Comparison of ENCODE assay signal across 13 cellular contexts in the genomic region with DNA sequence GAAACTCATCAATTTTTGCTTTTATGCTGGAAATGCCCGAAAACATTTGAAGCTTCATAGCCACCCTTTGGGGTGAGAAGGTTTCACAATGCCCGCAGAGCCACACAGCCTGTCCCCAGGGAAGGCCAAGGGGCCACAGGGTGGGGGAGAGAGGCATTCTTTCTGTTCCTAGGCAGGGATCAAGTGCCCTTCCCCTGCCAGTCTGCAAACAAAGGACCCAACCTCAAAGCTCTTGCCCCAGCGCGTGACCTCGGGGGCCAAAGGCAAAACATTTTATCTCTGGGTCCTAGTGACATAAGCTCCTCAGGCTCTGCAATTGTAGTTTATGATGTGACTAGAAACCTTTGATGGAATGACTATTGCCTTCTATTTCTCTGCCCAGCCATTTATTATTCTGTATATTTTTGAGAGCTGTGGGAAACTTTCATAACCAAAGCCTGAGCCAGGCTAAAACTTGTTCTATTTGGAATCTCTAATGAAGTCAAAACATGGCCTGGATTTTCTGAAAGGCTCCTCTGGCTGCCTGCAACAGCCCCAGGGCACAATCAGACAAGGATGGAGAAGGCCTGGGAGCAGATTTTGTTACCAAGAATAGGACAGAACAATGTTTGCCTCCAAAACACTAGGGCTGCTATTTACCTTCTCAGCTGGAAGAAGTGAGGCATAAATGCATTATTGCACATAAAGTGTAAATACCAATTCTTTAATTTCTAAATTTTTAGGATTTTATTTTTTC.
DNase-seq lines count a peak whose midpoint lies in the region; ATAC-seq, FAIRE-seq and TF ChIP-seq lines count a peak whose summit lies in the region.
"Had no signal": no experiment of that assay in that cellular context is flagged by ENCODE, and none has a peak within 500 bp of the region (broad histone marks: within the 10 kb centered on the region; RNA-seq: fewer than 3 reads in every experiment).

No MANE protein-coding gene starts in this region.

- no peak for TF ChIP-seq POLR2A in H1 (IDR thresholded peaks at IDR 0.05; ENCODE audit: control extremely low read depth in 1 of 2, low read depth in 2 of 2, low read length in 2 of 2)

- TF ChIP-seq RAD21 in H1 (IDR thresholded peaks at IDR 0.05 in 1 of 2, conservative IDR thresholded peaks at IDR 0.05 in 1 of 2; ENCODE audit: low read depth in 2 of 2, low read length in 2 of 2) = no peak

- CTCF ChIA-PET in H1 (lab: Charles Lee; ENCODE audit: partially characterized antibody) = interaction anchor here (1.0 to 1.4 kb wide), 2 partner anchors 9 to 36 kb away, joined by 3 to 4 read pairs; no protein-coding TSS in a partner anchor

- POLR2A ChIA-PET in H1 (lab: Charles Lee; ENCODE audit: partially characterized antibody) = no interaction called here

- no peaks in the 10 kb centered on the region for H3K79me2 ChIP-seq in H1 (ENCODE audit: control insufficient read depth in 1 of 2, insufficient read depth in 2 of 2, low read length in 2 of 2)

- H2AFZ ChIP-seq in H1 (ENCODE audit: low read length) = no peak overlapping the region

- peak; percentile 13 for FAIRE-seq in H1 (lab: Jason Lieb, UNC)
- no peak for FAIRE-seq in RCC 7860 (lab: Jason Lieb, UNC)
- FAIRE-seq: urothelium cell line had no signal

- H3K23me2 ChIP-seq in H1 (ENCODE audit: low read depth, low read length) = no peaks in the 10 kb centered on the region

- no peaks in the 10 kb centered on the region for H4K20me1 ChIP-seq in H1 (replicated peaks in 1 of 2; ENCODE audit: control insufficient read depth in 1 of 2, insufficient read depth in 2 of 2, low read length in 2 of 2)

- no peak overlapping the region for H4K5ac ChIP-seq in H1 (ENCODE audit: insufficient read length, low read depth, low read length)

- H3K4me2 ChIP-seq in H1 (ENCODE audit: insufficient read depth in 1 of 2, low read depth in 2 of 2, low read length in 2 of 2) = peak overlapping the region in 1 of 2 experiments; percentile 21; a peak in 1 of 4 replicates

- no peak overlapping the region for H2BK20ac ChIP-seq in H1 (ENCODE audit: low read length)

- no peaks in the 10 kb centered on the region for H3K27me3 ChIP-seq in H1 (replicated peaks in 1 of 4; ENCODE audit: control insufficient read depth in 3 of 4, extremely low read depth in 1 of 4, insufficient read depth in 3 of 4, low read length in 3 of 4)
- H3K27me3 ChIP-seq: spleen had no signal

- H2BK12ac ChIP-seq in H1 (ENCODE audit: low read depth, low read length) = no peak overlapping the region

- no peak overlapping the region for H2BK5ac ChIP-seq in H1 (ENCODE audit: low read depth, low read length)

- in situ Hi-C loops in G401 (cut with HindIII; ENCODE audit: low sequenced_read_pairs) = no loop called here

- H4K91ac ChIP-seq in H1 (replicated peaks; ENCODE audit: insufficient read length, low read length) = no peak overlapping the region

- H2BK120ac ChIP-seq in H1 (replicated peaks; ENCODE audit: low read depth, low read length) = no peak overlapping the region

- H3K4me3 ChIP-seq in H1 (ENCODE audit: extremely low read depth in 1 of 4, insufficient read depth in 2 of 4, low read depth in 3 of 4, low read length in 4 of 4) = no peak overlapping the region
- H3K4me3 ChIP-seq in mesodermal cell (ENCODE audit: extremely low read depth, insufficient read depth, low read length, poor library complexity, severe bottlenecking) = no peak overlapping the region
- H3K4me3 ChIP-seq: spleen had no signal

- H3K56ac ChIP-seq in H1 (replicated peaks; ENCODE audit: insufficient read length, low read depth, low read length) = no peak overlapping the region

- no peak for TF ChIP-seq EP300 in H1 (IDR thresholded peaks at IDR 0.05; ENCODE audit: borderline replicate concordance in 1 of 2, low read depth in 2 of 2, low read length in 2 of 2)

- H3K23ac ChIP-seq in H1 (ENCODE audit: insufficient read length) = no peak overlapping the region

- no peak overlapping the region for H4K8ac ChIP-seq in H1 (ENCODE audit: extremely low read depth, insufficient read depth, low read length)

- no peak overlapping the region for H3K18ac ChIP-seq in H1 (ENCODE audit: extremely low read depth, low read length)

- H3K4me1 ChIP-seq in H1 (replicated peaks in 1 of 4; ENCODE audit: control insufficient read depth in 3 of 4, insufficient read depth in 4 of 4, low read length in 3 of 4) (peaks cover 0 to 10% (median 1%) of the 10 kb centered on the region in 4 experiments; a peak in 4 of 7 replicates), mesodermal cell (ENCODE audit: control insufficient read depth, insufficient read depth, low read length, poor library complexity, severe bottlenecking) (peaks cover 2% of the 10 kb centered on the region)
- H3K4me1 ChIP-seq: spleen had no signal

- H2AK5ac ChIP-seq in H1 (ENCODE audit: low read depth, low read length) = no peak overlapping the region

- no peak overlapping the region for H3K14ac ChIP-seq in H1 (ENCODE audit: insufficient read length)

- TF ChIP-seq CTCF in H1 (IDR thresholded peaks at IDR 0.05; ENCODE audit: control extremely low read depth in 1 of 3, insufficient read depth in 1 of 3, low read depth in 1 of 3, low read length in 3 of 3) = no peak

- DNase-seq in G401 (ENCODE audit: low spot score) = peak; percentile 12
- DNase-seq in NCI-H1417 (lab: John Stamatoyannopoulos, UW) = peak in 2 of 3 experiments; percentile 63 to 85
- peak in 1 of 2 experiments; percentile 48 for DNase-seq in H1 (ENCODE audit: low read depth in 1 of 2, low spot score in 2 of 2)
- no peak for DNase-seq in RCC 7860 (ENCODE audit: low spot score)
- no peak for DNase-seq in activated effector memory CD4-positive, alpha-beta T cell treated with Interleukin-2 at 50 U/mL for 16 hours
- DNase-seq: activated CD8-positive, alpha-beta T cell treated with anti-CD3 and anti-CD28 coated beads, Interleukin-2, amount 10 ng/mL, durations not matched to agents 7 days and 5 days; NCI-H226; spleen; stimulated activated naive CD4-positive, alpha-beta T cell had no signal

- H3K36me3 ChIP-seq in H1 (ENCODE audit: control insufficient read depth in 2 of 4, insufficient read depth in 4 of 4, low read length in 3 of 4) (no peaks in the 10 kb centered on the region), mesodermal cell (ENCODE audit: control insufficient read depth, insufficient read depth, low read length) (no peaks in the 10 kb centered on the region)
- H3K36me3 ChIP-seq: spleen had no signal

- H3K27ac ChIP-seq in H1 (ENCODE audit: low read depth, low read length) (no peak overlapping the region), mesodermal cell (ENCODE audit: low read depth, low read length, severe bottlenecking) (peak overlapping the region; percentile 64)
- H3K27ac ChIP-seq: spleen had no signal

- no peak overlapping the region for H3K9ac ChIP-seq in H1 (replicated peaks in 1 of 4; ENCODE audit: extremely low read depth in 1 of 4, low read depth in 3 of 4, low read length in 3 of 4)

- H2BK15ac ChIP-seq in H1 (ENCODE audit: low read length) = no peak overlapping the region

- H3K4ac ChIP-seq in H1 (replicated peaks; ENCODE audit: insufficient read length, low read depth, low read length) = no peak overlapping the region

- 58% methylated on average over 5 of the region's 5 CpGs; no CpG with 5 or more reads in 1 of the 2 experiments for WGBS in H1 (ENCODE audit: extremely low coverage in 1 of 2, insufficient coverage in 1 of 2, insufficient read length in 1 of 2, insufficient replicate concordance in 2 of 2, low coverage in 1 of 2, low lambda C conversion rate in 2 of 2, missing lambda C conversion rate in 1 of 2), 2 experiments
- WGBS in mesodermal cell (ENCODE audit: insufficient coverage in 2 of 2), 2 experiments = 46 to 70% methylated on average over 2 to 5 of the region's 5 CpGs

- H3K9me3 ChIP-seq in H1 (ENCODE audit: insufficient read depth in 2 of 2, low read depth in 1 of 2, low read length in 1 of 2) (no peaks in the 10 kb centered on the region), mesodermal cell (ENCODE audit: control insufficient read depth, low read length) (no peaks in the 10 kb centered on the region)
- H3K9me3 ChIP-seq: spleen had no signal

- H3K79me1 ChIP-seq in H1 (ENCODE audit: low read depth, low read length) = no peaks in the 10 kb centered on the region

- ATAC-seq in GM18870 (IDR thresholded peaks at IDR 0.05; ENCODE audit: unreplicated experiment) (no peak), GM21528 (IDR thresholded peaks at IDR 0.05; ENCODE audit: low FRiP score, unreplicated experiment) (no peak)
- ATAC-seq: activated CD8-positive, alpha-beta T cell treated with anti-CD3 and anti-CD28 coated beads, Interleukin-2, amount 10 ng/mL, durations not matched to agents 7 days and 5 days had no signal

TF ChIP-seq in H1, 55 proteins besides CTCF, POLR2A, EP300 and RAD21:
- TF ChIP-seq TBP (IDR thresholded peaks at IDR 0.05; ENCODE audit: low read depth, low read length) = peak; percentile 52; the same call in 1 of the 2 replicates
- TF ChIP-seq YY1 (IDR thresholded peaks at IDR 0.05; ENCODE audit: low read depth, low read length) = 0 out of 2 replicates have a peak, but pooled peaks have one; percentile 15
- no peak for TF ChIP-seq GABPA (IDR thresholded peaks at IDR 0.05; ENCODE audit: borderline replicate concordance, insufficient read depth, low read length)

Comparison
In these comparisons a context has a peak if more than half of its experiments do, and no peak if none do; other contexts are left out.
1. DNase-seq: peak in G401 (single experiment) and NCI-H1417 (2 of 3); none in RCC 7860 (single experiment) and activated effector memory CD4-positive, alpha-beta T cell treated with Interleukin-2 at 50 U/mL for 16 hours (single experiment).